Comparison of ENCODE assay signal across 29 cellular contexts in genomic region chr1:72326494-72326893, GRCh38.
"Had no signal": no experiment of that assay in that cellular context is flagged by ENCODE, and none has a peak within 500 bp of the region (broad histone marks: within the 10 kb centered on the region; RNA-seq: fewer than 3 reads in every experiment).

No MANE protein-coding gene starts in this region.

- H3K27me3 ChIP-seq: neural progenitor cell, neutrophil, right atrium auricular region, right lobe of liver, stomach, testis, thyroid gland, transverse colon, upper lobe of left lung, vagina had no signal

- H3K4me2 ChIP-seq: neural progenitor cell had no signal

- H3K4me3 ChIP-seq: lower lobe of right lung, neural progenitor cell, psoas muscle, right atrium auricular region, right lobe of liver, skin epidermis, stomach, testis, thyroid gland, transverse colon, upper lobe of left lung, vagina had no signal

- H3K9ac ChIP-seq: neural progenitor cell, parathyroid adenoma had no signal

- ATAC-seq: left cardiac atrium; left lobe of liver; lower lobe of right lung; natural killer cell; psoas muscle; right lobe of liver; stimulated activated naive B cell treated with anti-CD40 and anti-IgM and Interleukin-4, amounts not matched to agents 10 μg/mL and 1 μg/mL and 100 μg/mL, for 72 hours; stimulated activated naive CD8-positive, alpha-beta T cell treated with anti-CD3 and anti-CD28 coated beads, Interleukin-15, Interleukin-2, amounts not matched to agents 100 U/mL and 50 U/mL, for 24 hours had no signal

- H3K9me3 ChIP-seq: lower lobe of right lung, neutrophil, psoas muscle, right atrium auricular region, right lobe of liver, stomach, testis, thyroid gland, transverse colon, upper lobe of left lung, vagina had no signal

- H3K79me2 ChIP-seq: parathyroid adenoma had no signal

- H3K27ac ChIP-seq: lower lobe of right lung, neural progenitor cell, neutrophil, parathyroid adenoma, psoas muscle, right atrium auricular region, right lobe of liver, skin epidermis, stomach, testis, thyroid gland, transverse colon, upper lobe of left lung, vagina had no signal

- H3K4me1 ChIP-seq: lower lobe of right lung, neural progenitor cell, parathyroid adenoma, psoas muscle, right atrium auricular region, right lobe of liver, stomach, testis, thyroid gland, transverse colon, upper lobe of left lung, vagina had no signal

- H2AFZ ChIP-seq: neural progenitor cell, parathyroid adenoma had no signal

- H3K36me3 ChIP-seq: lower lobe of right lung, neural progenitor cell, neutrophil, right atrium auricular region, right lobe of liver, stomach, thyroid gland, transverse colon, upper lobe of left lung, vagina had no signal

- DNase-seq: hippocampal formation; kidney glomerular epithelial cell; left cardiac atrium; lower lobe of right lung; mammary epithelial cell; mesenchymal stem cell; natural killer cell; nephron progenitor cell; occipital lobe; psoas muscle; right lobe of liver; stimulated activated CD4-positive, alpha-beta T cell treated with anti-CD3 and anti-CD28 coated beads, Interleukin-12 subunit alpha, Interleukin-12 subunit beta, amount 100 ng/mL, for 4 hours; stimulated activated CD4-positive, alpha-beta T cell treated with anti-CD3 and anti-CD28 coated beads, Interleukin-15, amount 100 ng/mL, for 24 hours; stimulated activated CD4-positive, alpha-beta T cell treated with anti-CD3 and anti-CD28 coated beads, Interleukin-2, amount 100 ng/mL, for 24 hours; stimulated activated CD4-positive, alpha-beta T cell treated with anti-CD3 and anti-CD28 coated beads, Interleukin-4, amount 100 ng/mL, for 1 hour; stimulated activated naive B cell treated with anti-CD40 and anti-IgM and Interleukin-4, amounts not matched to agents 10 μg/mL and 1 μg/mL and 100 μg/mL, for 72 hours; stimulated activated naive CD8-positive, alpha-beta T cell treated with anti-CD3 and anti-CD28 coated beads, Interleukin-15, Interleukin-2, amounts not matched to agents 100 U/mL and 50 U/mL, for 24 hours; stomach; testis; thyroid gland; transverse colon; upper lobe of left lung had no signal
